ENCODE assay signal across 1 cellular context in genomic region chr9:127450831-127451680, GRCh38.
TF ChIP-seq lines count a peak whose summit lies in the region.

Gene LRSAM1, plus strand, starts transcription at chr9:127451510. Its CDS starts 3,018 bp downstream, at chr9:127454528.
Gene RPL12, minus strand, starts transcription at chr9:127451406. Its CDS starts 89 bp downstream, at chr9:127451317.

TF ChIP-seq in HepG2, 621 proteins besides CTCF, POLR2A, EP300 and RAD21 (continued from another document and continues in another):
- TF ChIP-seq ZNF503 (CRISPR knock-in tag; IDR thresholded peaks at IDR 0.05) (0 out of 2 replicates have a peak, but pooled peaks have one; percentile 27), RORA (CRISPR knock-in tag; IDR thresholded peaks at IDR 0.05) (no peak), TEAD3 (CRISPR knock-in tag; optimal IDR thresholded peaks at IDR 0.05; ENCODE audit: borderline replicate concordance) (peak; percentile 63), DNMT3B (CRISPR knock-in tag; conservative IDR thresholded peaks at IDR 0.05) (peak; percentile 76; the same call in 1 of the 2 replicates), ZNF704 (CRISPR knock-in tag; IDR thresholded peaks at IDR 0.05; ENCODE audit: borderline replicate concordance) (peak; percentile 82), PHB2 (IDR thresholded peaks at IDR 0.05; ENCODE audit: partially characterized antibody) (no peak), ZNF263 (CRISPR knock-in tag; IDR thresholded peaks at IDR 0.05) (no peak), RXRB (CRISPR knock-in tag; IDR thresholded peaks at IDR 0.05; ENCODE audit: borderline replicate concordance) (peak; percentile 72; the same call in 1 of the 2 replicates), RARA (CRISPR knock-in tag; IDR thresholded peaks at IDR 0.05) (peak; percentile 35; the same call in 1 of the 2 replicates), ZNF761 (CRISPR knock-in tag; conservative IDR thresholded peaks at IDR 0.05) (peak; percentile 90), SMAD9 (CRISPR knock-in tag; IDR thresholded peaks at IDR 0.05) (no peak), ZBTB14 (CRISPR knock-in tag; IDR thresholded peaks at IDR 0.05) (0 out of 2 replicates have a peak, but pooled peaks have one; percentile 48), BCL3 (CRISPR knock-in tag; IDR thresholded peaks at IDR 0.05) (no peak), FOXO1 (CRISPR knock-in tag; IDR thresholded peaks at IDR 0.05) (peak; percentile 63; the same call in 1 of the 2 replicates), ZSCAN9 (CRISPR knock-in tag; IDR thresholded peaks at IDR 0.05; ENCODE audit: borderline replicate concordance) (peak; percentile 70; the same call in 1 of the 2 replicates), THAP8 (CRISPR knock-in tag; IDR thresholded peaks at IDR 0.05; ENCODE audit: borderline replicate concordance) (no peak), E2F1 (CRISPR knock-in tag; IDR thresholded peaks at IDR 0.05) (peak; percentile 58; the same call in 1 of the 2 replicates), MAF1 (CRISPR knock-in tag; IDR thresholded peaks at IDR 0.05; ENCODE audit: borderline replicate concordance) (no peak; the same call in 1 of the 2 replicates), ZSCAN22 (CRISPR knock-in tag; IDR thresholded peaks at IDR 0.05) (peak; percentile 81), ZBTB39 (CRISPR knock-in tag; IDR thresholded peaks at IDR 0.05) (peak; percentile 62; the same call in 1 of the 2 replicates), RBM39 (IDR thresholded peaks at IDR 0.05; ENCODE audit: low read depth, low read length, poor library complexity, severe bottlenecking) (no peak), CCDC6 (CRISPR knock-in tag; IDR thresholded peaks at IDR 0.05) (peak; percentile 79; the same call in 1 of the 2 replicates), HMG20A (CRISPR knock-in tag; IDR thresholded peaks at IDR 0.05; ENCODE audit: borderline replicate concordance) (no peak), ZNF589 (CRISPR knock-in tag; conservative IDR thresholded peaks at IDR 0.05) (peak; percentile 52; the same call in 1 of the 2 replicates), UBTF (CRISPR knock-in tag; IDR thresholded peaks at IDR 0.05) (peak; percentile 75), AKAP8 (CRISPR knock-in tag; IDR thresholded peaks at IDR 0.05) (peak; percentile 84; the same call in 1 of the 2 replicates), ZSCAN30 (CRISPR knock-in tag; IDR thresholded peaks at IDR 0.05) (peak; percentile 77; the same call in 1 of the 2 replicates), ZNF562 (CRISPR knock-in tag; IDR thresholded peaks at IDR 0.05; ENCODE audit: borderline replicate concordance) (no peak), ZNF781 (CRISPR knock-in tag; IDR thresholded peaks at IDR 0.05; ENCODE audit: borderline replicate concordance, not compliant biosample characterization) (peak; percentile 91), ZFP37 (CRISPR knock-in tag; IDR thresholded peaks at IDR 0.05; ENCODE audit: borderline replicate concordance) (peak; percentile 87), ZNF180 (CRISPR knock-in tag; IDR thresholded peaks at IDR 0.05; ENCODE audit: borderline replicate concordance, low read depth) (peak; percentile 52; the same call in 1 of the 2 replicates), HNF1B (CRISPR knock-in tag; IDR thresholded peaks at IDR 0.05) (peak; percentile 79; the same call in 1 of the 2 replicates), KIAA2018 (CRISPR knock-in tag; IDR thresholded peaks at IDR 0.05; ENCODE audit: borderline replicate concordance) (0 out of 2 replicates have a peak, but pooled peaks have one; percentile 66)
